1 cellular context compared by ENCODE assay signal in the genomic region with DNA sequence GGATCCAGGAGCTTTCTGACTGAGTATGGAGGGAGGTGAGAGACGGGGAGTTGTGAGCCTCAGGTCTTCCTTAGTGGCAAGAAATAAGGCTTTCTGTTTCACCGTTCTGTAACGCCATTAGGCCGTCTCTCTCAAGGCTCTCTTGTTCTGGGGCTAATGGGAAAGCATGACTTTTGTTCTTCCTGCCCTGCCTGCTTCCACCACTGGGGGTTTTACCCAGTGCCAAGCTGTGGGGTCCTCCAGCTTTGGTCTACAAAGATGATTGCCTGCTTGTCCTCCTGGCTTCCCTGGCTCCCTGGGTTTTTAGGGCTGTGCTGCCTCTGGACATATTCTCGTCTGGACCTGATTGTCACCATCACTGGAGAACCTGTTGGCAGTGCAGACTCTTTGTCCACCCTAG.
TF ChIP-seq lines count a peak whose summit lies in the region.

No MANE protein-coding gene starts in this region.

TF ChIP-seq in K562, 482 proteins besides CTCF, POLR2A, EP300 and RAD21 (continued from another document):
- TF ChIP-seq CHD4 (IDR thresholded peaks at IDR 0.05; ENCODE audit: insufficient read depth, insufficient replicate concordance, low read depth, low read length, poor library complexity, severe bottlenecking) (no peak), ELF4 (CRISPR knock-in tag; IDR thresholded peaks at IDR 0.05) (no peak), NR1H2 (CRISPR knock-in tag; IDR thresholded peaks at IDR 0.05) (no peak), SP1 (CRISPR knock-in tag; IDR thresholded peaks at IDR 0.05) (no peak)
TF ChIP-seq in K562: peak in this region for 0.
